In genomic region chr12:66279127-66279712, GRCh38 we compare ENCODE assay signal across 8 cellular contexts. TPM values are rescaled to one million over a fixed set of nuclear protein-coding genes. Genes with fewer than 3 reads are reported as not detected.
DNase-seq lines count a peak whose midpoint lies in the region; ATAC-seq and TF ChIP-seq lines count a peak whose summit lies in the region.

No MANE protein-coding gene starts in this region.

- H3K9me3 ChIP-seq in gastroesophageal sphincter = no peaks in the 10 kb centered on the region

- WGBS in gastroesophageal sphincter (ENCODE audit: low coverage in 1 of 2), 2 donors = 27 to 58% methylated on average over 2 of the region's 2 CpGs

- H3K27me3 Mint-ChIP-seq in activated T-cell treated with anti-CD3 and anti-CD28 coated beads, Interleukin-2, amount 50 U/mL, for 24 hours = no peaks in the 10 kb centered on the region

- peak; percentile 29 for DNase-seq in activated T-cell treated with anti-CD3 and anti-CD28 coated beads for 1 hour (ENCODE audit: low read depth)
- DNase-seq in activated T-cell treated with anti-CD3 and anti-CD28 coated beads, Interleukin-2, amount 50 U/mL, for 24 hours = no peak
- DNase-seq in MV-4-11 (lab: John Stamatoyannopoulos, UW) = peak; percentile 59
- peak; percentile 72 for DNase-seq in activated effector memory CD4-positive, alpha-beta T cell treated with anti-CD3 and anti-CD28 coated beads, Interleukin-2, amount 50 U/mL, for 16 hours
- DNase-seq in iris pigment epithelial cell (ENCODE audit: low read depth) = peak; percentile 40
- DNase-seq in putamen (ENCODE audit: low spot score) = no peak

- no peak overlapping the region for H3K4me3 ChIP-seq in gastroesophageal sphincter

- H3K4me1 ChIP-seq in gastroesophageal sphincter = no peaks in the 10 kb centered on the region

- no peak for TF ChIP-seq EP300 in gastroesophageal sphincter (IDR thresholded peaks at IDR 0.05)

- H3K27ac Mint-ChIP-seq in activated T-cell treated with anti-CD3 and anti-CD28 coated beads, Interleukin-2, amount 50 U/mL, for 24 hours = no peak overlapping the region

- H3K4me3 Mint-ChIP-seq in activated T-cell treated with anti-CD3 and anti-CD28 coated beads, Interleukin-2, amount 50 U/mL, for 24 hours = no peak overlapping the region

- TF ChIP-seq POLR2A in gastroesophageal sphincter (IDR thresholded peaks at IDR 0.05) = no peak

- peaks cover 37% of the 10 kb centered on the region for H3K4me1 Mint-ChIP-seq in activated T-cell treated with anti-CD3 and anti-CD28 coated beads, Interleukin-2, amount 50 U/mL, for 24 hours (ENCODE audit: low read depth)

- H3K9me3 Mint-ChIP-seq in activated T-cell treated with anti-CD3 and anti-CD28 coated beads, Interleukin-2, amount 50 U/mL, for 24 hours = peaks cover 5% of the 10 kb centered on the region

- no peak overlapping the region for H3K27ac ChIP-seq in gastroesophageal sphincter

- no peaks in the 10 kb centered on the region for H3K27me3 ChIP-seq in gastroesophageal sphincter

- no peaks in the 10 kb centered on the region for H3K36me3 ChIP-seq in gastroesophageal sphincter

- peak in 1 of 4 experiments; percentile 41 for TF ChIP-seq CTCF in gastroesophageal sphincter (IDR thresholded peaks at IDR 0.05)

- no peaks in the 10 kb centered on the region for H3K36me3 Mint-ChIP-seq in activated T-cell treated with anti-CD3 and anti-CD28 coated beads, Interleukin-2, amount 50 U/mL, for 24 hours (ENCODE audit: low read depth)

- no peak for ATAC-seq in gastroesophageal sphincter
- no peak for ATAC-seq in GM21447 (IDR thresholded peaks at IDR 0.05; ENCODE audit: unreplicated experiment)

RNA-seq across cellular contexts. Expression of gene HELB, which starts 23.1 kb away (rescaled TPM):
- total RNA-seq in gastroesophageal sphincter = 1 to 10 TPM in 3 of 4 donors, under 1 TPM in 1; 0.78 to 3.0 (median 1.5) TPM

Comparison
In these comparisons a context has a peak if more than half of its experiments do, and no peak if none do; other contexts are left out.
1. DNase-seq: peak in activated T-cell treated with anti-CD3 and anti-CD28 coated beads for 1 hour (single experiment), MV-4-11 (single experiment), activated effector memory CD4-positive, alpha-beta T cell treated with anti-CD3 and anti-CD28 coated beads, Interleukin-2, amount 50 U/mL, for 16 hours (single experiment) and iris pigment epithelial cell (single experiment); none in activated T-cell treated with anti-CD3 and anti-CD28 coated beads, Interleukin-2, amount 50 U/mL, for 24 hours (single experiment) and putamen (single experiment).